ENCODE assay signal across 23 cellular contexts in the genomic region with DNA sequence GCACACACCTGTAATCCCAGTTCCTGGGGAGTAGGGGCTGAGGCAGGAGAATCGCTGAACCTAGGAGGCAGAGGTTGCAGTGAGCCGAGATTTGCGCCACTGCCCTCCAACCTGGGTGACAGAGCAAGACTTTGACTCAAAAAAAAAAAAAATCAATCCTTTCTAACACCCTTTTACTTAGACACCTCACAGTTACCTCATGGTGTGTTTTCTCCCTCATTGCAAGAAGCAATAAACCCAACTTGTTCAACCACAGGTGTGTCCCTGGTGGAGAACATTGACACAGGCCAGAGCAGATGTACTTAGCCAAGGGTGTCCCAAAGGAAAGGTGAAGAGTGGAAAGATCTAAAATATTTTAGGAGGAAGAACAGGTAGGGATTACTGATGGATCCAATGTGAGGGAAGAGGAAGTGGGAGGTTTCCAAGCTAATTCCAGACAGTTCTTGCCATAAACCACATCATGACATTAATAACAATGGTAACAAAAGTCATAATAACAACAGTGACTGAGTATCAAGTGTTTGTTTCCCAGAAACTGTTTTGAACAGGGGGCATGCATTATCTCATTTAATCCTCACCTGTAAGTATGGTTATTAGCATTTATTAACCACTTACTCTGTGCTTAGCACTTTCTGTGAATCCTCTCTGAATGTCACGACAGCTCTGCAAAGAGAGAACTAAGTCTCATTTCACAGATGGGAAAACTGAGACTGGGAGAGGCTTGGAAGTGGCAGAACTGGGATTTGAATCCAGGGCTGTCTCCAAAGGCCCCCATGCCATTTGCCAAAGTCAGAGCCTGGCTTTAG. TPM values are rescaled to one million over a fixed set of nuclear protein-coding genes. Genes with fewer than 3 reads are reported as not detected.
DNase-seq lines count a peak whose midpoint lies in the region; ATAC-seq, FAIRE-seq and TF ChIP-seq lines count a peak whose summit lies in the region.
"Had no signal": no experiment of that assay in that cellular context is flagged by ENCODE, and none has a peak within 500 bp of the region (broad histone marks: within the 10 kb centered on the region; RNA-seq: fewer than 3 reads in every experiment).

No MANE protein-coding gene starts in this region.

- H3K4ac ChIP-seq in IMR-90 (ENCODE audit: low read depth, low read length) = peak overlapping the region; percentile 80

- H4K5ac ChIP-seq in IMR-90 (ENCODE audit: low read depth, low read length) = no peak overlapping the region

- H2AFZ ChIP-seq in IMR-90 (replicated peaks; ENCODE audit: low read length, poor library complexity) = no peak overlapping the region

- H3K36me3 ChIP-seq in IMR-90 (ENCODE audit: control insufficient read depth, insufficient read depth, low read length) (no peaks in the 10 kb centered on the region), kidney (ENCODE audit: control insufficient read depth in 1 of 2, insufficient read depth in 2 of 2, low read length in 2 of 2) (no peaks in the 10 kb centered on the region)
- H3K36me3 ChIP-seq: esophagus muscularis mucosa, heart left ventricle had no signal

- in situ Hi-C loops in IMR-90 (cut with MboI; ENCODE audit: low sequenced_read_pairs) = no loop called here

- CTCF ChIA-PET in activated CD4-positive, alpha-beta T cell treated with anti-CD3 and anti-CD28 coated beads for 36 hours (lab: Charles Lee) = interaction anchor here (1.0 kb wide), 1 partner anchor 36 kb away, joined by 3 read pairs; no protein-coding TSS in a partner anchor
- CTCF ChIA-PET in IMR-90 (lab: Yijun Ruan, JAX) (interaction anchor here (0.6 kb wide), 1 partner anchor 181 kb away, joined by 4 read pairs; no protein-coding TSS in a partner anchor), MCF 10A (lab: Yijun Ruan, JAX) (interaction anchor here (1.8 to 6.1 kb wide), 2 partner anchors 22 to 51 kb away, joined by 5 to 39 read pairs; no protein-coding TSS in a partner anchor)

- POLR2A ChIA-PET in activated CD4-positive, alpha-beta T cell treated with anti-CD3 and anti-CD28 coated beads for 36 hours (lab: Charles Lee) = interaction anchor here (0.6 kb wide), 1 partner anchor 35 kb away, joined by 3 read pairs; no protein-coding TSS in a partner anchor
- POLR2A ChIA-PET in IMR-90 (lab: Charles Lee; ENCODE audit: unreplicated experiment) = interaction anchor here (0.6 kb wide), 1 partner anchor 70 kb away, joined by 3 read pairs; no protein-coding TSS in a partner anchor
- POLR2A ChIA-PET in MCF 10A (lab: Yijun Ruan, JAX) = interaction anchor here (0.6 to 1.5 kb wide), 3 partner anchors 19 to 51 kb away, joined by 3 to 5 read pairs (median 3); a partner anchor contains a TSS

- FAIRE-seq in kidney (lab: Jason Lieb, UNC) = no peak
- FAIRE-seq: A204.1, colon, GM12892, small intestine had no signal

- WGBS in IMR-90 (ENCODE audit: extremely low coverage in 2 of 2, insufficient read length in 1 of 2), 2 experiments = no CpG with 5 or more reads among the region's 4 CpGs
- WGBS in right cardiac atrium = 92% methylated on average over 4 of the region's 4 CpGs

- H3K9me3 ChIP-seq in IMR-90 (ENCODE audit: control insufficient read depth, insufficient read depth, low read length) (no peaks in the 10 kb centered on the region), right cardiac atrium (ENCODE audit: control insufficient read depth, low read length) (no peaks in the 10 kb centered on the region), kidney (ENCODE audit: control insufficient read depth in 1 of 2, low read length in 2 of 2) (no peaks in the 10 kb centered on the region)
- H3K9me3 ChIP-seq: esophagus muscularis mucosa, heart left ventricle had no signal

- H3K4me3 Mint-ChIP-seq in activated CD4-positive, alpha-beta T cell treated with anti-CD3 and anti-CD28 coated beads for 36 hours = no peak overlapping the region
- no peak overlapping the region for H3K4me3 Mint-ChIP-seq in MCF 10A (ENCODE audit: unreplicated experiment)
- H3K4me3 Mint-ChIP-seq: mesothelial cell of epicardium had no signal

- no peak overlapping the region for H4K91ac ChIP-seq in IMR-90 (ENCODE audit: insufficient read depth, low read depth, low read length)

- H3K4me1 Mint-ChIP-seq in activated CD4-positive, alpha-beta T cell treated with anti-CD3 and anti-CD28 coated beads for 36 hours = peaks cover 66% of the 10 kb centered on the region
- peaks cover 45% of the 10 kb centered on the region for H3K4me1 Mint-ChIP-seq in MCF 10A (ENCODE audit: insufficient read depth, unreplicated experiment)

- H3K4me3 ChIP-seq in IMR-90 (ENCODE audit: insufficient read depth, low read depth, low read length) (no peak overlapping the region), skin epidermis (no peak overlapping the region), right cardiac atrium (ENCODE audit: low read length) (no peak overlapping the region), kidney (ENCODE audit: low read length in 2 of 2) (no peak overlapping the region)
- H3K4me3 ChIP-seq: esophagus muscularis mucosa, heart left ventricle had no signal

- no peak for TF ChIP-seq RAD21 in IMR-90 (IDR thresholded peaks at IDR 0.05; ENCODE audit: low read length)

- intact Hi-C loops in activated CD4-positive, alpha-beta T cell treated with anti-CD3 and anti-CD28 coated beads for 36 hours (cut with DNase I, micrococcal nuclease) = no loop called here
- intact Hi-C loops in IMR-90 (cut with micrococcal nuclease) (no loop called here), MCF 10A (cut with micrococcal nuclease) (no loop called here), right cardiac atrium (cut with DNase I) (no loop called here), kidney (cut with DNase I) (no loop called here)

- H3K4me2 ChIP-seq in IMR-90 (ENCODE audit: low read depth, low read length) = no peak overlapping the region

- H4K20me1 ChIP-seq in IMR-90 (ENCODE audit: insufficient read depth, low read length) = no peaks in the 10 kb centered on the region

- ATAC-seq in activated CD4-positive, alpha-beta T cell treated with anti-CD3 and anti-CD28 coated beads for 36 hours = no peak
- ATAC-seq in IMR-90 (ENCODE audit: low read depth) (no peak), right cardiac atrium (no peak)
- ATAC-seq: heart left ventricle had no signal

- H3K27ac ChIP-seq in IMR-90 (ENCODE audit: insufficient read depth, low read length) = no peak overlapping the region
- peak overlapping the region in 19 of 21 experiments; percentile 1 to 94 (median 70) for H3K27ac ChIP-seq in skin epidermis
- no peak overlapping the region for H3K27ac ChIP-seq in right cardiac atrium (ENCODE audit: low read length)
- H3K27ac ChIP-seq in kidney (ENCODE audit: low read depth in 2 of 2, low read length in 2 of 2) = no peak overlapping the region
- H3K27ac ChIP-seq: esophagus muscularis mucosa, heart left ventricle had no signal

- H4K8ac ChIP-seq in IMR-90 (ENCODE audit: low read depth in 2 of 2, low read length in 2 of 2) = peak overlapping the region in 1 of 2 experiments; percentile 1; a peak in 1 of 4 replicates

- TF ChIP-seq CTCF in IMR-90 (conservative IDR thresholded peaks at IDR 0.05; ENCODE audit: low read depth, low read length) (no peak), MCF 10A (IDR thresholded peaks at IDR 0.05; ENCODE audit: unreplicated experiment) (no peak), kidney (IDR thresholded peaks at IDR 0.05; ENCODE audit: borderline replicate concordance, extremely low read depth, insufficient read depth) (no peak)

- TF ChIP-seq POLR2A in IMR-90 (IDR thresholded peaks at IDR 0.05; ENCODE audit: low read depth, low read length) = no peak

- peaks cover 7% of the 10 kb centered on the region for H3K9me1 ChIP-seq in IMR-90 (ENCODE audit: insufficient read depth, low read length)

- no peaks in the 10 kb centered on the region for H3K79me1 ChIP-seq in IMR-90 (ENCODE audit: low read depth in 1 of 2, low read length in 2 of 2)

- dilution Hi-C loops in IMR-90 (cut with HindIII; ENCODE audit: low sequenced_read_pairs, unreplicated experiment) = no loop called here

- H3K14ac ChIP-seq in IMR-90 (replicated peaks; ENCODE audit: low read depth, low read length) = 0 out of 2 replicates have a peak overlapping the region, but pooled peaks have one; percentile 75

- peak overlapping the region; percentile 94; the same call in 2 of the 3 replicates for H2BK15ac ChIP-seq in IMR-90 (ENCODE audit: low read depth, low read length)

- no peaks in the 10 kb centered on the region for H3K9me3 Mint-ChIP-seq in activated CD4-positive, alpha-beta T cell treated with anti-CD3 and anti-CD28 coated beads for 36 hours (ENCODE audit: low read depth)
- H3K9me3 Mint-ChIP-seq in MCF 10A (ENCODE audit: unreplicated experiment) = no peaks in the 10 kb centered on the region
- H3K9me3 Mint-ChIP-seq: mesothelial cell of epicardium had no signal

- H3K18ac ChIP-seq in IMR-90 (ENCODE audit: low read depth, low read length) = peak overlapping the region; percentile 79

- H3K27me3 ChIP-seq in IMR-90 (ENCODE audit: control insufficient read depth, insufficient read depth, low read length) (no peaks in the 10 kb centered on the region), right cardiac atrium (ENCODE audit: control insufficient read depth, insufficient read depth) (no peaks in the 10 kb centered on the region)
- H3K27me3 ChIP-seq: esophagus muscularis mucosa had no signal

- DNase-seq in activated CD4-positive, alpha-beta T cell treated with anti-CD3 and anti-CD28 coated beads for 36 hours = no peak
- DNase-seq in activated CD4-positive, alpha-beta T cell treated with anti-CD3 and anti-CD28 coated beads, Interleukin-2, amount 50 U/mL, for 48 hours = no peak
- DNase-seq in IMR-90 = no peak
- DNase-seq in MCF 10A (ENCODE audit: unreplicated experiment) = no peak
- no peak for DNase-seq in right cardiac atrium
- no peak for DNase-seq in kidney
- DNase-seq in activated CD8-positive, alpha-beta memory T cell treated with anti-CD3 and anti-CD28 coated beads for 24 hours = no peak
- DNase-seq: amniotic stem cell; H7; heart left ventricle; KBM-7; NCI-H1436 treated with DMSO at 0.1 percent for 48 hours; NCI-H345; occipital lobe; small intestine; stimulated activated naive CD4-positive, alpha-beta T cell treated with Interleukin-2 at 50 U/mL for 16 hours had no signal

- no peak overlapping the region for H3K56ac ChIP-seq in IMR-90 (ENCODE audit: extremely low read depth, insufficient read depth, low read length)

- no peaks in the 10 kb centered on the region for H3K27me3 Mint-ChIP-seq in activated CD4-positive, alpha-beta T cell treated with anti-CD3 and anti-CD28 coated beads for 36 hours
- H3K27me3 Mint-ChIP-seq in MCF 10A (ENCODE audit: insufficient read depth, unreplicated experiment) = no peaks in the 10 kb centered on the region

- BruUV-seq in IMR-90 (replicated peaks; lab: Mats Ljungman, UMichigan) (no TSS peak), MCF 10A (replicated peaks; lab: Mats Ljungman, UMichigan) (no TSS peak)

- H2BK5ac ChIP-seq in IMR-90 (ENCODE audit: low read depth, low read length, poor library complexity, severe bottlenecking) = no peak overlapping the region

- H2BK20ac ChIP-seq in IMR-90 (ENCODE audit: low read depth, low read length) = peak overlapping the region; percentile 78

- H2AK5ac ChIP-seq in IMR-90 (ENCODE audit: low read depth, low read length) = peak overlapping the region; percentile 85

- peak overlapping the region; percentile 47 for H3K27ac Mint-ChIP-seq in activated CD4-positive, alpha-beta T cell treated with anti-CD3 and anti-CD28 coated beads for 36 hours
- H3K27ac Mint-ChIP-seq in MCF 10A (ENCODE audit: low read depth, unreplicated experiment) = peak overlapping the region; percentile 91
- H3K27ac Mint-ChIP-seq: mesothelial cell of epicardium had no signal

- no peak overlapping the region for H2AK9ac ChIP-seq in IMR-90 (replicated peaks; ENCODE audit: low read depth, low read length, poor library complexity)

- no peak overlapping the region for H3K23ac ChIP-seq in IMR-90 (ENCODE audit: low read depth, low read length)

- H3K4me1 ChIP-seq in IMR-90 (ENCODE audit: control insufficient read depth, insufficient read depth, low read length) (peaks cover 18% of the 10 kb centered on the region), right cardiac atrium (ENCODE audit: control insufficient read depth, insufficient read depth, low read length) (no peaks in the 10 kb centered on the region), kidney (ENCODE audit: control insufficient read depth in 1 of 2, insufficient read depth in 1 of 2, low read depth in 1 of 2, low read length in 2 of 2) (peaks cover 0 to 6% of the 10 kb centered on the region in 2 donors)

- H2BK120ac ChIP-seq in IMR-90 (ENCODE audit: low read depth, low read length) = peak overlapping the region; percentile 73

- no peaks in the 10 kb centered on the region for H3K36me3 Mint-ChIP-seq in activated CD4-positive, alpha-beta T cell treated with anti-CD3 and anti-CD28 coated beads for 36 hours (ENCODE audit: low read depth)
- no peaks in the 10 kb centered on the region for H3K36me3 Mint-ChIP-seq in MCF 10A (ENCODE audit: insufficient read depth, unreplicated experiment)
- H3K36me3 Mint-ChIP-seq: mesothelial cell of epicardium had no signal

- H3K9ac ChIP-seq in IMR-90 (ENCODE audit: low read depth, low read length) (no peak overlapping the region), kidney (ENCODE audit: low read length in 2 of 2) (no peak overlapping the region)

RNA-seq across cellular contexts. Expression of a gene that starts 3.1 kb away (rescaled TPM):
- 1 to 10 TPM; 2.1 to 3.1 TPM for total RNA-seq in activated CD4-positive, alpha-beta T cell treated with anti-CD3 and anti-CD28 coated beads for 36 hours
- 0.18 TPM in 1 of 2 replicates, not detected in the other for total RNA-seq in IMR-90 (2012; rRNA removed)
- polyA plus RNA-seq in IMR-90 (2012; rRNA removed) = 1.1 TPM in 2 replicates
- 1.4 and 2.7 TPM in 2 replicates for polyA plus RNA-seq in IMR-90 (2012; cell fraction: cytosol; rRNA removed)
- polyA plus RNA-seq in IMR-90 (2012; cell fraction: nucleus; rRNA removed; ENCODE audit: low replicate concordance) = 9.0 and 9.4 TPM in 2 replicates
- 2.5 and 3.1 TPM in 2 replicates for total RNA-seq in MCF 10A (2022)
- 1 to 10 TPM in 1 of 4 donors, under 1 TPM in 3; 0.53 to 1.5 (median 0.75) TPM for total RNA-seq in right cardiac atrium
- 0.97 TPM for polyA plus RNA-seq in right cardiac atrium
- 1.7 TPM for total RNA-seq in kidney
- 2.2 TPM for polyA plus RNA-seq in kidney (ENCODE audit: insufficient read depth, low read depth, low replicate concordance)
- total RNA-seq: H7, occipital lobe had no signal

RNA-seq across cellular contexts. Expression of a gene that starts 36.0 kb away (rescaled TPM):
- 10 to 100 TPM; 14.7 to 17.8 TPM for total RNA-seq in activated CD4-positive, alpha-beta T cell treated with anti-CD3 and anti-CD28 coated beads for 36 hours
- total RNA-seq in IMR-90 (2012; rRNA removed) (2.9 and 3.3 TPM in 2 replicates), MCF 10A (2022) (9.9 and 11.8 TPM in 2 replicates), right cardiac atrium (10 to 100 TPM in 2 of 4 donors, 1 to 10 TPM in 2; 6.3 to 11.4 (median 8.7) TPM), kidney (10.8 TPM)
- polyA plus RNA-seq in IMR-90 (2012; rRNA removed) (10.6 and 12.4 TPM in 2 replicates), right cardiac atrium (6.9 TPM), kidney (ENCODE audit: insufficient read depth, low read depth, low replicate concordance) (8.2 TPM)
- 9.0 and 10.1 TPM in 2 replicates for polyA plus RNA-seq in IMR-90 (2012; cell fraction: cytosol; rRNA removed)
- 34.5 and 54.5 TPM in 2 replicates for polyA plus RNA-seq in IMR-90 (2012; cell fraction: nucleus; rRNA removed; ENCODE audit: low replicate concordance)

RNA-seq across cellular contexts. Expression of a gene that starts 53.9 kb away (rescaled TPM):
- not detected for total RNA-seq in activated CD4-positive, alpha-beta T cell treated with anti-CD3 and anti-CD28 coated beads for 36 hours
- total RNA-seq in IMR-90 (2012; rRNA removed) (not detected in 2 replicates), MCF 10A (2022) (not detected in 2 replicates), right cardiac atrium (not detected), kidney (not detected)
- polyA plus RNA-seq in IMR-90 (2012; rRNA removed) (not detected in 2 replicates), right cardiac atrium (not detected), kidney (ENCODE audit: insufficient read depth, low read depth, low replicate concordance) (not detected)
- not detected in 2 replicates for polyA plus RNA-seq in IMR-90 (2012; cell fraction: cytosol; rRNA removed)
- not detected in 2 replicates for polyA plus RNA-seq in IMR-90 (2012; cell fraction: nucleus; rRNA removed; ENCODE audit: low replicate concordance)
- total RNA-seq: esophagus muscularis mucosa, H7, heart left ventricle, kidney epithelial cell, mesothelial cell of epicardium, occipital lobe had no signal
- polyA plus RNA-seq: heart left ventricle, small intestine had no signal

RNA-seq across cellular contexts. Expression of a gene that starts 58.4 kb away (rescaled TPM):
- total RNA-seq in activated CD4-positive, alpha-beta T cell treated with anti-CD3 and anti-CD28 coated beads for 36 hours = 10 to 100 TPM; 68.7 to 78.8 TPM
- total RNA-seq in IMR-90 (2012; rRNA removed) = 141 and 161 TPM in 2 replicates
- 233 and 249 TPM in 2 replicates for polyA plus RNA-seq in IMR-90 (2012; rRNA removed)
- 116 and 285 TPM in 2 replicates for polyA plus RNA-seq in IMR-90 (2012; cell fraction: cytosol; rRNA removed)
- 66.3 and 168 TPM in 2 replicates for polyA plus RNA-seq in IMR-90 (2012; cell fraction: nucleus; rRNA removed; ENCODE audit: low replicate concordance)
- 78.0 and 94.4 TPM in 2 replicates for total RNA-seq in MCF 10A (2022)
- 10 to 100 TPM; 12.6 to 18.2 (median 14.9) TPM for total RNA-seq in right cardiac atrium
- 14.1 TPM for polyA plus RNA-seq in right cardiac atrium
- total RNA-seq in kidney = 61.3 TPM
- polyA plus RNA-seq in kidney (ENCODE audit: insufficient read depth, low read depth, low replicate concordance) = 81.8 TPM

Comparison
In these comparisons a context has a peak if more than half of its experiments do, and no peak if none do; other contexts are left out.
1. H3K27ac ChIP-seq: peak in skin epidermis (19 of 21); none in IMR-90 (single experiment), right cardiac atrium (single experiment) and kidney (0 of 2).